In the genomic region with DNA sequence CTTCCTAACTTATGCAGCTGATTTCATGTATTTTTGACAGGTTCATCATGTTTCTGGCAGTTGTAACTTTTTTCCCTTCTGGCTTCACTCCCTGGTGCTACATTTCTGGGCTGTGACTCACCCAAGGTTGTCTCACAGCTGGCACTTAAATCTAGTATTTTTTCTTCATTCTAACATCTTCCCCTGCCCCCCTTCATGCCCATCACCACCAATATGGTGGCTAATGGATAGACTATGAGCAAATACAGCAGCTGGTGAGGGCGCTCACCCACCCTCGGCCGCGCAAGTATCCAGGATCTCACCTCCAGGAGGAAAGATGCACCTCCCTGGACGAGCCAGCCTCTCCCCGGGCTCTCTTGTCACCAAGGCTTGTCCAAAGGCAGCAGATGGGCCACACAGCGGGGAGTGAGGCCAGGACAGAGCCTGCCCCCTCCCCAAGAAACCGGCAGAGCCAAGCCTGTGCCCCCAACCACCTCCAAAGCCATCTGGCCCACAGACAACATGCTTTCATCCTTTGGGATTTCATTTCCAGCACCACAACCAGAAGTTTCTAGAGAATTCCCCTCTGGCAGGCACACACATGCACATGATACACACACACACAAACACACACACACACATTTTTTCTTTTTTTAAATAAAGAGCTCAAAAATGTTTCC, we compare ENCODE assay signal across 8 cellular contexts. TPM values are rescaled to one million over a fixed set of nuclear protein-coding genes. Genes with fewer than 3 reads are reported as not detected.
DNase-seq lines count a peak whose midpoint lies in the region; ATAC-seq and TF ChIP-seq lines count a peak whose summit lies in the region.

No MANE protein-coding gene starts in this region.

- no peaks in the 10 kb centered on the region for H3K9me3 Mint-ChIP-seq in activated T-cell treated with anti-CD3 and anti-CD28 coated beads, Interleukin-2, amount 50 U/mL, for 4 hours

- no peaks in the 10 kb centered on the region for H3K36me3 ChIP-seq in brain microvascular endothelial cell (replicated peaks)
- no peaks in the 10 kb centered on the region for H3K36me3 ChIP-seq in kidney epithelial cell (ENCODE audit: control insufficient read depth, insufficient read depth, low read length)
- peaks cover 0 to 5% of the 10 kb centered on the region in 2 donors for H3K36me3 ChIP-seq in thyroid gland

- TF ChIP-seq CTCF in brain microvascular endothelial cell (IDR thresholded peaks at IDR 0.05; ENCODE audit: low read depth, low read length, missing control alignments) (no peak), kidney epithelial cell (IDR thresholded peaks at IDR 0.05; ENCODE audit: insufficient read depth, low read length, poor library complexity, severe bottlenecking) (no peak), thyroid gland (IDR thresholded peaks at IDR 0.05) (no peak)

- WGBS in thyroid gland, 2 donors: 73% methylated on average over 8 of the region's 8 CpGs

- H3K27me3 ChIP-seq in brain microvascular endothelial cell (replicated peaks) (no peaks in the 10 kb centered on the region), kidney epithelial cell (ENCODE audit: control insufficient read depth, insufficient read depth, low read length) (peaks cover 5% of the 10 kb centered on the region), thyroid gland (no peaks in the 10 kb centered on the region)

- H3K4me1 ChIP-seq in thyroid gland: peaks cover 41 to 84% of the 10 kb centered on the region in 2 donors

- H3K4me3 Mint-ChIP-seq in activated T-cell treated with anti-CD3 and anti-CD28 coated beads, Interleukin-2, amount 50 U/mL, for 4 hours: no peak overlapping the region

- H3K36me3 Mint-ChIP-seq in activated T-cell treated with anti-CD3 and anti-CD28 coated beads, Interleukin-2, amount 50 U/mL, for 4 hours (ENCODE audit: insufficient read depth): no peaks in the 10 kb centered on the region

- in situ Hi-C loops in brain microvascular endothelial cell (cut with HindIII; ENCODE audit: low pct_ligation_motif_present, low sequenced_read_pairs): no loop called here

- intact Hi-C loops in thyroid gland (cut with DNase I): no loop called here

- no peaks in the 10 kb centered on the region for H3K9me3 ChIP-seq in thyroid gland

- H3K27ac ChIP-seq in brain microvascular endothelial cell (no peak overlapping the region), thyroid gland (peak overlapping the region; percentile 50 to 89 (median 85))

- no peak for TF ChIP-seq POLR2A in thyroid gland (IDR thresholded peaks at IDR 0.05)
- TF ChIP-seq POLR2A in GM18505 (IDR thresholded peaks at IDR 0.05; ENCODE audit: borderline replicate concordance, extremely low read depth, insufficient read depth, insufficient read length): no peak

- ATAC-seq in GM18505 (IDR thresholded peaks at IDR 0.05; ENCODE audit: unreplicated experiment): no peak
- no peak for ATAC-seq in activated T-cell treated with anti-CD3 and anti-CD28 coated beads, Interleukin-2, amount 50 U/mL, for 4 hours

- DNase-seq in LHCN-M2 (ENCODE audit: low read depth): peak; percentile 94
- peak; percentile 73 for DNase-seq in brain microvascular endothelial cell
- DNase-seq in kidney epithelial cell (ENCODE audit: low read depth): peak; percentile 47
- DNase-seq in thyroid gland: no peak
- no peak for DNase-seq in T-helper 9 cell
- DNase-seq in islet precursor cell: no peak
- DNase-seq in activated T-cell treated with anti-CD3 and anti-CD28 coated beads, Interleukin-2, amount 50 U/mL, for 4 hours: no peak

- peaks cover 12% of the 10 kb centered on the region for H3K27me3 Mint-ChIP-seq in activated T-cell treated with anti-CD3 and anti-CD28 coated beads, Interleukin-2, amount 50 U/mL, for 4 hours (ENCODE audit: low read depth)

- H3K4me1 Mint-ChIP-seq in activated T-cell treated with anti-CD3 and anti-CD28 coated beads, Interleukin-2, amount 50 U/mL, for 4 hours (ENCODE audit: low read depth): no peaks in the 10 kb centered on the region

- H3K4me3 ChIP-seq in brain microvascular endothelial cell (ENCODE audit: low read depth, low read length): no peak overlapping the region
- no peak overlapping the region for H3K4me3 ChIP-seq in kidney epithelial cell (ENCODE audit: low read depth, low read length)
- no peak overlapping the region for H3K4me3 ChIP-seq in thyroid gland (replicated peaks in 1 of 3)

RNA-seq across cellular contexts. Expression of a gene that starts 39.1 kb away (rescaled TPM):
- total RNA-seq in LHCN-M2 (2014; rRNA removed) (129 and 179 TPM in 2 replicates), kidney epithelial cell (0.41 and 1.0 TPM in 2 replicates), thyroid gland (100 to 1,000 TPM in 2 of 4 donors, 10 to 100 TPM in 2; 82.8 to 260 (median 167) TPM)
- polyA plus RNA-seq in LHCN-M2 (2012): 120 TPM
- not detected for total RNA-seq in activated T-cell treated with anti-CD3 and anti-CD28 coated beads, Interleukin-2, amount 50 U/mL, for 4 hours

Comparison
In these comparisons a context has a peak if more than half of its experiments do, and no peak if none do; other contexts are left out.
1. DNase-seq: peak in LHCN-M2 (single experiment), brain microvascular endothelial cell (single experiment) and kidney epithelial cell (single experiment); none in thyroid gland (0 of 2), T-helper 9 cell (single experiment), islet precursor cell (single experiment) and activated T-cell treated with anti-CD3 and anti-CD28 coated beads, Interleukin-2, amount 50 U/mL, for 4 hours (single experiment).
2. RNA of a gene that starts 39.1 kb away (total RNA-seq): 82.8 to 260 TPM in thyroid gland and 129 to 179 TPM in LHCN-M2; 0.41 to 1.0 TPM in kidney epithelial cell and not detected in activated T-cell treated with anti-CD3 and anti-CD28 coated beads, Interleukin-2, amount 50 U/mL, for 4 hours; every median in the first group is over 10 times any median in the second.